ENCODE assay signal across 9 cellular contexts in genomic region chr11:44899959-44900358, GRCh38. TPM values are rescaled to one million over a fixed set of nuclear protein-coding genes. Genes with fewer than 3 reads are reported as not detected.
DNase-seq lines count a peak whose midpoint lies in the region; ATAC-seq and TF ChIP-seq lines count a peak whose summit lies in the region.
"Had no signal": no experiment of that assay in that cellular context is flagged by ENCODE, and none has a peak within 500 bp of the region (broad histone marks: within the 10 kb centered on the region; RNA-seq: fewer than 3 reads in every experiment).

No MANE protein-coding gene starts in this region.

- CTCF ChIA-PET in RWPE1 (lab: Yijun Ruan, JAX): interaction anchor here (0.6 to 0.7 kb wide), 2 partner anchors 174 to 372 kb away, joined by 4 read pairs; no protein-coding TSS in a partner anchor

- no peak for ATAC-seq in sciatic nerve

- no peak overlapping the region for H3K4me3 ChIP-seq in epithelial cell of esophagus (ENCODE audit: low read length)

- no peak overlapping the region for H3K27ac ChIP-seq in RWPE1

- intact Hi-C loops in sciatic nerve (cut with DNase I): loop anchor here (5.0 kb wide), 1 partner anchor 273 kb away; no protein-coding TSS in a partner anchor

- TF ChIP-seq CTCF in RWPE1 (conservative IDR thresholded peaks at IDR 0.05; ENCODE audit: low read depth): no peak
- no peak for TF ChIP-seq CTCF in epithelial cell of esophagus (IDR thresholded peaks at IDR 0.05; ENCODE audit: insufficient read depth, low read depth, low read length, missing control alignments)

- peak; percentile 41 for DNase-seq in activated naive CD4-positive, alpha-beta T cell treated with Interleukin-2 at 50 U/mL for 16 hours
- no peak for DNase-seq in activated naive CD4-positive, alpha-beta T cell (lab: John Stamatoyannopoulos, UW)
- DNase-seq in RWPE1 (ENCODE audit: low spot score) (peak; percentile 71), epithelial cell of esophagus (ENCODE audit: low read depth) (peak; percentile 28), COLO668 (lab: John Stamatoyannopoulos, UW; ENCODE audit: unreplicated experiment) (no peak), hippocampal formation (lab: John Stamatoyannopoulos, UW) (no peak), sciatic nerve (ENCODE audit: low spot score) (no peak)
- peak; percentile 62 for DNase-seq in stimulated activated CD8-positive, alpha-beta memory T cell treated with anti-CD3 and anti-CD28 coated beads, Interleukin-4, amount 100 ng/mL, for 48 hours
- DNase-seq: naive B cell had no signal

- POLR2A ChIA-PET in RWPE1 (lab: Yijun Ruan, JAX; ENCODE audit: low non-redundant PET): interaction anchor here (0.7 kb wide), 1 partner anchor 288 kb away, joined by 8 read pairs; no protein-coding TSS in a partner anchor

RNA-seq across cellular contexts. Expression of gene TP53I11, which starts 50.7 kb away (rescaled TPM):
- total RNA-seq in sciatic nerve: 101 TPM

Comparison
In these comparisons a context has a peak if more than half of its experiments do, and no peak if none do; other contexts are left out.
1. DNase-seq: peak in activated naive CD4-positive, alpha-beta T cell treated with Interleukin-2 at 50 U/mL for 16 hours (single experiment), RWPE1 (single experiment), epithelial cell of esophagus (single experiment) and stimulated activated CD8-positive, alpha-beta memory T cell treated with anti-CD3 and anti-CD28 coated beads, Interleukin-4, amount 100 ng/mL, for 48 hours (single experiment); none in activated naive CD4-positive, alpha-beta T cell (0 of 4), COLO668 (single experiment), hippocampal formation (0 of 2) and sciatic nerve (single experiment).